20 cellular contexts compared by ENCODE assay signal in the genomic region with DNA sequence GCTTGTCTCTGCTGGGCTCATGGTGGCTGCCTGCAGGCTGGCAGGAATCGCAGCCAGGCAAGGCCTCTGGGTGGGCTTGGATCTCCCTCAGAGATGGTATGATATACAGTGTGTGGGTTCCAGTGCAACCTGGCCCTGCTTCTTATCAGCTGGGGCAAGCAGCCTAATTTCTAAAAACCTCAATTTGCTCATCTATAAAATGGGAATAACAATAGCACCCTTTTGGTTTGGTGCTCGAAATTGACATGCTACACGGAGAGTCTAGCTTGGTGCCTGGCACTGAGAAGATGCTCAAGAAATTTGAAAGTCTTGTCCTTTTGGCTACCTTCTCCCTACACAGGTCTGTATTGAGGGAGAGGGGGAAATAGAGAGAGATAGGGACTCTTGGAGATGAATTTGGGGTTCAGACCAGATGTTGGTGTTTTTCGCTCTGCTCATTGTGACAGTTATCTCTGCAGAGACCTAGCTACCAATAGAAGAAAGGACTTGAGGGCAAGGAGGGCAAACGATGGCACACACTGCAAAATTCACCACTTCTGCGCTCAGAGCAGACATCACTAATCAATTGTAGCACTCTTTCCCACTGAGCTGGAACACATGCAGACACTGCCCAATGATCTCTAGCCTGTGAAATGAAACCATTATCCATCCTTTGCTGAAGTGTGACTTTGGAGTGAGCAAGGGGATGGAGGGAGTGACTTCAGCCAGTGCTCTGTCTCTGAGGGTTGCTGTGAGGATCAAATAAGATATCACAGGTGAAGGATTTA. TPM values are rescaled to one million over a fixed set of nuclear protein-coding genes. Genes with fewer than 3 reads are reported as not detected.
DNase-seq lines count a peak whose midpoint lies in the region; ATAC-seq and TF ChIP-seq lines count a peak whose summit lies in the region.
"Had no signal": no experiment of that assay in that cellular context is flagged by ENCODE, and none has a peak within 500 bp of the region (broad histone marks: within the 10 kb centered on the region; RNA-seq: fewer than 3 reads in every experiment).

No MANE protein-coding gene starts in this region.

- H3K18ac ChIP-seq in IMR-90 (ENCODE audit: low read depth, low read length), result no peak overlapping the region

- intact Hi-C loops in cardiac septum (cut with DNase I) (no loop called here), Right ventricle myocardium superior (cut with DNase I) (no loop called here), IMR-90 (cut with micrococcal nuclease) (no loop called here), upper lobe of right lung (cut with DNase I) (no loop called here)

- no peak overlapping the region for H4K91ac ChIP-seq in IMR-90 (ENCODE audit: insufficient read depth, low read depth, low read length)

- no peaks in the 10 kb centered on the region for H3K9me1 ChIP-seq in IMR-90 (ENCODE audit: insufficient read depth, low read length)

- H2BK20ac ChIP-seq in IMR-90 (ENCODE audit: low read depth, low read length), result no peak overlapping the region

- H3K9ac ChIP-seq in IMR-90 (ENCODE audit: low read depth, low read length), result no peak overlapping the region
- no peak overlapping the region for H3K9ac ChIP-seq in endodermal cell (ENCODE audit: extremely low read depth, low read length, poor library complexity, severe bottlenecking)
- H3K9ac ChIP-seq: GM23248 had no signal

- no peak overlapping the region for H2BK5ac ChIP-seq in IMR-90 (ENCODE audit: low read depth, low read length, poor library complexity, severe bottlenecking)

- H2AFZ ChIP-seq in IMR-90 (replicated peaks; ENCODE audit: low read length, poor library complexity), result peak overlapping the region; percentile 8
- H2AFZ ChIP-seq: GM23248 had no signal

- H3K27ac Mint-ChIP-seq in endodermal cell, result no peak overlapping the region
- H3K27ac Mint-ChIP-seq: CD4-positive, CD25-positive, alpha-beta regulatory T cell; CD8-positive, alpha-beta memory T cell; HFFc6 had no signal

- dilution Hi-C loops in IMR-90 (cut with HindIII; ENCODE audit: low sequenced_read_pairs, unreplicated experiment), result no loop called here

- no peaks in the 10 kb centered on the region for H3K9me3 Mint-ChIP-seq in endodermal cell
- H3K9me3 Mint-ChIP-seq: CD8-positive, alpha-beta memory T cell; HFFc6 had no signal

- H3K4me1 ChIP-seq in IMR-90 (ENCODE audit: control insufficient read depth, insufficient read depth, low read length) (no peaks in the 10 kb centered on the region), endodermal cell (ENCODE audit: control insufficient read depth, insufficient read depth, low read length) (no peaks in the 10 kb centered on the region), upper lobe of right lung (no peaks in the 10 kb centered on the region)
- H3K4me1 ChIP-seq: BE2C had no signal

- peaks cover 60% of the 10 kb centered on the region for H3K27me3 Mint-ChIP-seq in endodermal cell (ENCODE audit: insufficient read depth)

- H3K56ac ChIP-seq in IMR-90 (ENCODE audit: extremely low read depth, insufficient read depth, low read length), result no peak overlapping the region

- DNase-seq in cardiac septum (ENCODE audit: low spot score), result peak; percentile 7
- no peak for DNase-seq in Right ventricle myocardium superior
- no peak for DNase-seq in IMR-90
- DNase-seq in endodermal cell, result peak; percentile 22
- peak; percentile 22 for DNase-seq in upper lobe of right lung
- DNase-seq in activated T-cell treated with anti-CD3 and anti-CD28 coated beads for 4 hours, result no peak
- DNase-seq in AG08396 (ENCODE audit: low spot score), result no peak
- DNase-seq: BE2C; C1 segment of cervical spinal cord; CD4-positive, CD25-positive, alpha-beta regulatory T cell; CD8-positive, alpha-beta memory T cell; COR-L47; DMS 273 treated with DMSO at 0.1 percent for 48 hours; DMS53; DND-41; HCEC 1CT had no signal

- no peak overlapping the region for H3K4me3 Mint-ChIP-seq in endodermal cell
- H3K4me3 Mint-ChIP-seq: CD4-positive, CD25-positive, alpha-beta regulatory T cell; CD8-positive, alpha-beta memory T cell; HFFc6 had no signal

- H2AK9ac ChIP-seq in IMR-90 (replicated peaks; ENCODE audit: low read depth, low read length, poor library complexity), result no peak overlapping the region

- no peaks in the 10 kb centered on the region for H3K36me3 ChIP-seq in IMR-90 (ENCODE audit: control insufficient read depth, insufficient read depth, low read length)
- H3K36me3 ChIP-seq in endodermal cell (ENCODE audit: control insufficient read depth, insufficient read depth, low read length), result no peaks in the 10 kb centered on the region
- no peaks in the 10 kb centered on the region for H3K36me3 ChIP-seq in upper lobe of right lung
- H3K36me3 ChIP-seq: BE2C had no signal

- WGBS in IMR-90 (ENCODE audit: extremely low coverage in 2 of 2, insufficient read length in 1 of 2), 2 experiments, result no CpG with 5 or more reads among the region's 6 CpGs
- WGBS in endodermal cell (ENCODE audit: insufficient coverage in 1 of 2, insufficient read length in 1 of 2), 2 experiments, result 91 to 94% methylated on average over 6 of the region's 6 CpGs

- no peaks in the 10 kb centered on the region for H3K36me3 Mint-ChIP-seq in endodermal cell (ENCODE audit: low read depth)
- H3K36me3 Mint-ChIP-seq: CD4-positive, CD25-positive, alpha-beta regulatory T cell; CD8-positive, alpha-beta memory T cell had no signal

- BruUV-seq in IMR-90 (replicated peaks; lab: Mats Ljungman, UMichigan), result no TSS peak

- no peak overlapping the region; the same call in 1 of the 2 replicates for H3K23ac ChIP-seq in IMR-90 (ENCODE audit: low read depth, low read length)

- H3K9me3 ChIP-seq in IMR-90 (ENCODE audit: control insufficient read depth, insufficient read depth, low read length) (no peaks in the 10 kb centered on the region), endodermal cell (ENCODE audit: control insufficient read depth, low read length) (no peaks in the 10 kb centered on the region), upper lobe of right lung (no peaks in the 10 kb centered on the region)
- H3K9me3 ChIP-seq: BE2C had no signal

- ATAC-seq in Right ventricle myocardium superior (ENCODE audit: poor library complexity) (no peak), IMR-90 (ENCODE audit: low read depth) (no peak), upper lobe of right lung (no peak), HG02870 (IDR thresholded peaks at IDR 0.05; ENCODE audit: unreplicated experiment) (no peak)

- H3K4ac ChIP-seq in IMR-90 (ENCODE audit: low read depth, low read length), result no peak overlapping the region

- in situ Hi-C loops in IMR-90 (cut with MboI; ENCODE audit: low sequenced_read_pairs), result no loop called here

- H4K20me1 ChIP-seq in IMR-90 (ENCODE audit: insufficient read depth, low read length), result no peaks in the 10 kb centered on the region

- no peak for TF ChIP-seq CTCF in IMR-90 (conservative IDR thresholded peaks at IDR 0.05; ENCODE audit: low read depth, low read length)
- TF ChIP-seq CTCF in endodermal cell (conservative IDR thresholded peaks at IDR 0.05), result no peak
- TF ChIP-seq CTCF in upper lobe of right lung (IDR thresholded peaks at IDR 0.05), result no peak

- H3K27me3 ChIP-seq in IMR-90 (ENCODE audit: control insufficient read depth, insufficient read depth, low read length) (peaks cover 69% of the 10 kb centered on the region), endodermal cell (ENCODE audit: control insufficient read depth, insufficient read depth, low read length, poor library complexity, severe bottlenecking) (no peaks in the 10 kb centered on the region), upper lobe of right lung (no peaks in the 10 kb centered on the region)
- H3K27me3 ChIP-seq: BE2C had no signal

- POLR2A ChIA-PET in IMR-90 (lab: Charles Lee; ENCODE audit: unreplicated experiment), result no interaction called here

- H3K4me3 ChIP-seq in IMR-90 (ENCODE audit: insufficient read depth, low read depth, low read length), result no peak overlapping the region
- no peak overlapping the region for H3K4me3 ChIP-seq in endodermal cell (ENCODE audit: low read length)
- H3K4me3 ChIP-seq in upper lobe of right lung, result no peak overlapping the region
- H3K4me3 ChIP-seq: GM23248 had no signal

- no peak for TF ChIP-seq RAD21 in IMR-90 (IDR thresholded peaks at IDR 0.05; ENCODE audit: low read length)

- H3K4me2 ChIP-seq in IMR-90 (ENCODE audit: low read depth, low read length), result no peak overlapping the region

- H2BK15ac ChIP-seq in IMR-90 (ENCODE audit: low read depth, low read length), result no peak overlapping the region

- no peaks in the 10 kb centered on the region for H3K79me1 ChIP-seq in IMR-90 (ENCODE audit: low read depth in 1 of 2, low read length in 2 of 2)

- CTCF ChIA-PET in IMR-90 (lab: Yijun Ruan, JAX), result interaction anchor here (0.9 kb wide), 1 partner anchor 32 kb away, joined by 3 read pairs; no protein-coding TSS in a partner anchor

- H3K27ac ChIP-seq in IMR-90 (ENCODE audit: insufficient read depth, low read length) (no peak overlapping the region), endodermal cell (ENCODE audit: low read depth, low read length) (no peak overlapping the region), upper lobe of right lung (no peak overlapping the region)
- H3K27ac ChIP-seq: GM23248 had no signal

- no peak overlapping the region for H4K5ac ChIP-seq in IMR-90 (ENCODE audit: low read depth, low read length)

- no peak overlapping the region for H4K8ac ChIP-seq in IMR-90 (ENCODE audit: low read depth in 2 of 2, low read length in 2 of 2)

- H2BK120ac ChIP-seq in IMR-90 (ENCODE audit: low read depth, low read length), result no peak overlapping the region

- TF ChIP-seq POLR2A in IMR-90 (IDR thresholded peaks at IDR 0.05; ENCODE audit: low read depth, low read length), result no peak

- no peak overlapping the region for H2AK5ac ChIP-seq in IMR-90 (ENCODE audit: low read depth, low read length)

- peaks cover 4% of the 10 kb centered on the region for H3K4me1 Mint-ChIP-seq in endodermal cell
- H3K4me1 Mint-ChIP-seq: CD4-positive, CD25-positive, alpha-beta regulatory T cell; CD8-positive, alpha-beta memory T cell had no signal

- H3K14ac ChIP-seq in IMR-90 (replicated peaks; ENCODE audit: low read depth, low read length), result no peak overlapping the region

TF ChIP-seq in IMR-90, 13 proteins besides CTCF, POLR2A, EP300 and RAD21:
- TF ChIP-seq RFX5 (IDR thresholded peaks at IDR 0.05; ENCODE audit: low read depth, low read length), result no peak

RNA-seq across cellular contexts. Expression of a gene that starts 15.6 kb away (rescaled TPM):
- total RNA-seq in cardiac septum, result 2.8 TPM
- total RNA-seq in Right ventricle myocardium superior, result 1.4 TPM
- total RNA-seq in IMR-90 (2012; rRNA removed), result not detected in 2 replicates
- polyA plus RNA-seq in IMR-90 (2012; rRNA removed), result not detected in 2 replicates
- polyA plus RNA-seq in IMR-90 (2012; cell fraction: cytosol; rRNA removed), result not detected in 2 replicates
- 0.13 TPM in 1 of 2 replicates, not detected in the other for polyA plus RNA-seq in IMR-90 (2012; cell fraction: nucleus; rRNA removed; ENCODE audit: low replicate concordance)
- under 1 TPM in 1 of 2 donors, not detected in 1; 0.18 TPM for total RNA-seq in endodermal cell
- 0.61 TPM for polyA plus RNA-seq in endodermal cell (2013, experiment 1 of 2)
- 0.33 TPM for polyA plus RNA-seq in endodermal cell (2013, experiment 2 of 2)
- total RNA-seq in upper lobe of right lung, result 0.87 TPM
- total RNA-seq: CD4-positive, CD25-positive, alpha-beta regulatory T cell; CD8-positive, alpha-beta memory T cell; G401; HFFc6 had no signal

Comparison
In these comparisons a context has a peak if more than half of its experiments do, and no peak if none do; other contexts are left out.
1. DNase-seq: peak in cardiac septum (single experiment), endodermal cell (single experiment) and upper lobe of right lung (single experiment); none in Right ventricle myocardium superior (single experiment), IMR-90 (single experiment), activated T-cell treated with anti-CD3 and anti-CD28 coated beads for 4 hours (single experiment) and AG08396 (single experiment).